27 cellular contexts compared by ENCODE assay signal in genomic region chr2:174365583-174365982, GRCh38. TPM values are rescaled to one million over a fixed set of nuclear protein-coding genes. Genes with fewer than 3 reads are reported as not detected.
"Had no signal": no experiment of that assay in that cellular context is flagged by ENCODE, and none has a peak within 500 bp of the region (broad histone marks: within the 10 kb centered on the region; RNA-seq: fewer than 3 reads in every experiment).

No MANE protein-coding gene starts in this region.

- ATAC-seq: left cardiac atrium; lower lobe of right lung; psoas muscle; right lobe of liver; stimulated activated naive B cell treated with anti-CD40 and anti-IgM and Interleukin-4, amounts not matched to agents 10 μg/mL and 1 μg/mL and 100 μg/mL, for 72 hours; stimulated activated naive CD8-positive, alpha-beta T cell treated with anti-CD3 and anti-CD28 coated beads, Interleukin-15, amount 100 ng/mL, for 72 hours; upper lobe of right lung had no signal

- H3K4me3 ChIP-seq: hepatocyte, left ventricle myocardium inferior, lower lobe of right lung, psoas muscle, right lobe of liver, skin epidermis, testis, tibial nerve, upper lobe of right lung, vagina had no signal

- H3K27ac Mint-ChIP-seq: memory B cell; nephron; stimulated activated naive B cell treated with anti-CD40 and anti-IgM and Interleukin-4, amounts not matched to agents 10 μg/mL and 1 μg/mL and 100 μg/mL, for 72 hours; stimulated activated naive CD8-positive, alpha-beta T cell treated with anti-CD3 and anti-CD28 coated beads, Interleukin-15, amount 100 ng/mL, for 72 hours had no signal

- H3K4me3 Mint-ChIP-seq: memory B cell; naive B cell; nephron; stimulated activated naive B cell treated with anti-CD40 and anti-IgM and Interleukin-4, amounts not matched to agents 10 μg/mL and 1 μg/mL and 100 μg/mL, for 72 hours; stimulated activated naive CD8-positive, alpha-beta T cell treated with anti-CD3 and anti-CD28 coated beads, Interleukin-15, amount 100 ng/mL, for 72 hours had no signal

- H3K4me1 Mint-ChIP-seq: memory B cell; nephron; stimulated activated naive B cell treated with anti-CD40 and anti-IgM and Interleukin-4, amounts not matched to agents 10 μg/mL and 1 μg/mL and 100 μg/mL, for 72 hours; stimulated activated naive CD8-positive, alpha-beta T cell treated with anti-CD3 and anti-CD28 coated beads, Interleukin-15, amount 100 ng/mL, for 72 hours had no signal

- H3K27ac ChIP-seq: hepatocyte, left ventricle myocardium inferior, lower lobe of right lung, psoas muscle, right lobe of liver, skin epidermis, testis, tibial nerve, upper lobe of right lung, vagina had no signal

- H2AFZ ChIP-seq: hepatocyte had no signal

- H3K79me2 ChIP-seq: hepatocyte had no signal

- H3K27me3 Mint-ChIP-seq: memory B cell; naive B cell; stimulated activated naive B cell treated with anti-CD40 and anti-IgM and Interleukin-4, amounts not matched to agents 10 μg/mL and 1 μg/mL and 100 μg/mL, for 72 hours; stimulated activated naive CD8-positive, alpha-beta T cell treated with anti-CD3 and anti-CD28 coated beads, Interleukin-15, amount 100 ng/mL, for 72 hours had no signal

- H3K9me3 ChIP-seq: left ventricle myocardium inferior, lower lobe of right lung, psoas muscle, right lobe of liver, testis, upper lobe of right lung, vagina had no signal

- FAIRE-seq: endothelial cell of umbilical vein, kidney had no signal

- DNase-seq: dermis blood vessel endothelial cell; erythroblast; foreskin melanocyte; kidney; left cardiac atrium; left ventricle myocardium inferior; lower lobe of right lung; midbrain; naive B cell; psoas muscle; retina; right lobe of liver; stimulated activated CD4-positive, alpha-beta T cell treated with anti-CD3 and anti-CD28 coated beads, Interleukin-2, amount 100 ng/mL, for 24 hours; stimulated activated CD4-positive, alpha-beta T cell treated with anti-CD3 and anti-CD28 coated beads, Interleukin-4, amount 100 ng/mL, for 4 hours; stimulated activated naive B cell treated with anti-CD40 and anti-IgM and Interleukin-4, amounts not matched to agents 10 μg/mL and 1 μg/mL and 100 μg/mL, for 72 hours; stimulated activated naive CD8-positive, alpha-beta T cell treated with anti-CD3 and anti-CD28 coated beads, Interleukin-15, amount 100 ng/mL, for 72 hours; testis; upper lobe of right lung had no signal

- H3K36me3 ChIP-seq: right lobe of liver had no signal

- H3K4me1 ChIP-seq: left ventricle myocardium inferior, lower lobe of right lung, psoas muscle, right lobe of liver, testis, tibial nerve, upper lobe of right lung, vagina had no signal

- H3K27me3 ChIP-seq: hepatocyte, right lobe of liver, testis, tibial nerve, upper lobe of right lung, vagina had no signal

- H3K4me2 ChIP-seq: hepatocyte had no signal

RNA-seq across cellular contexts. Expression of gene SP9, which starts 30.8 kb away (rescaled TPM):
- total RNA-seq: dermis blood vessel endothelial cell, endothelial cell of umbilical vein, hepatocyte, kidney, left cardiac atrium, left ventricle myocardium inferior, lower lobe of right lung, omental fat pad, right lobe of liver, subcutaneous adipose tissue, tibial nerve, upper lobe of right lung, vagina had no signal
- polyA plus RNA-seq: endothelial cell of umbilical vein had no signal
